ENCODE assay signal across 8 cellular contexts in the genomic region with DNA sequence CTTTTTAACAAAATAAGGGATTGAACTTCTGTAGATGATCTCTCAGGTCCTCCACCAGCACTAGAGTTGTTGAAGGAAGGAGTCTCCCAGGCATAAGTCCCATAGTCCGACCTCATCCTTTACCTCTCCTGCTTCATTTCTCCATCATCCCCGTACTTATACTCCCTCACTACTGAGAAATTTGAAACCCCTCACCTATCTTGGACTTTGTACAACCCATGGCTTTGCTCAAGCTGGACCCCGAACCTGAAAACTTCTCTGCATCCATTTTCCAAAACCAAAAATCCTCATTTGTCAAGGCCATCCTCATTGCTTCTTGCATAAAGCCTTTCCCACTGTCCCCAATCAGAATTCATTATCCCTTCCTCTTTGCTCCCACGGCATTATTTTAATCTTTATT. TPM values are rescaled to one million over a fixed set of nuclear protein-coding genes. Genes with fewer than 3 reads are reported as not detected.
DNase-seq lines count a peak whose midpoint lies in the region; ATAC-seq and TF ChIP-seq lines count a peak whose summit lies in the region.

No MANE protein-coding gene starts in this region.

- H3K79me1 ChIP-seq in neuronal stem cell (ENCODE audit: low read depth, low read length) = no peaks in the 10 kb centered on the region

- no peaks in the 10 kb centered on the region for H3K27me3 ChIP-seq in neuronal stem cell (ENCODE audit: control insufficient read depth in 3 of 3, insufficient read depth in 3 of 3, low read depth in 1 of 3, low read length in 3 of 3)

- no peaks in the 10 kb centered on the region for H3K9me3 ChIP-seq in neuronal stem cell (replicated peaks in 1 of 2; ENCODE audit: control insufficient read depth in 2 of 2, insufficient read depth in 1 of 2, low read depth in 1 of 2, low read length in 2 of 2)

- H4K8ac ChIP-seq in neuronal stem cell (ENCODE audit: low read depth, low read length) = no peak overlapping the region

- peaks cover 0 to 18% of the 10 kb centered on the region in 2 donors for H3K36me3 ChIP-seq in neuronal stem cell (replicated peaks in 1 of 2; ENCODE audit: control insufficient read depth in 2 of 2, insufficient read depth in 2 of 2, low read length in 2 of 2)

- no peak overlapping the region for H3K4ac ChIP-seq in neuronal stem cell (ENCODE audit: low read length)

- H4K91ac ChIP-seq in neuronal stem cell (ENCODE audit: low read depth, low read length, poor library complexity) = no peak overlapping the region

- H3K18ac ChIP-seq in neuronal stem cell (ENCODE audit: low read length) = no peak overlapping the region

- no peak overlapping the region for H2BK5ac ChIP-seq in neuronal stem cell (ENCODE audit: low read length)

- peaks cover 0 to 8% (median 2%) of the 10 kb centered on the region in 3 donors for H3K27me3 Mint-ChIP-seq in CD14-positive monocyte (ENCODE audit: low read depth in 3 of 3)
- H3K27me3 Mint-ChIP-seq in effector memory CD8-positive, alpha-beta T cell = no peaks in the 10 kb centered on the region

- no peak for ATAC-seq in effector memory CD8-positive, alpha-beta T cell (replicated peaks)
- ATAC-seq in activated CD4-positive, CD25-positive, alpha-beta regulatory T cell treated with anti-CD3 and anti-CD28 coated beads, Interleukin-2, amount 50 U/mL, for 24 hours = no peak
- ATAC-seq in HG03280 (IDR thresholded peaks at IDR 0.05; ENCODE audit: unreplicated experiment) = no peak

- H3K9me3 Mint-ChIP-seq in CD14-positive monocyte = no peaks in the 10 kb centered on the region
- H3K9me3 Mint-ChIP-seq in effector memory CD8-positive, alpha-beta T cell = no peaks in the 10 kb centered on the region

- peak overlapping the region; percentile 93 for H3K4me3 Mint-ChIP-seq in CD14-positive monocyte
- peak overlapping the region; percentile 89 to 90 for H3K4me3 Mint-ChIP-seq in effector memory CD8-positive, alpha-beta T cell

- H3K4me2 ChIP-seq in neuronal stem cell (ENCODE audit: insufficient read depth, low read length, poor library complexity, severe bottlenecking) = peak overlapping the region; percentile 93

- no peak overlapping the region for H3K27ac ChIP-seq in neuronal stem cell (replicated peaks; ENCODE audit: low read length)

- no peak overlapping the region for H3K23ac ChIP-seq in neuronal stem cell (ENCODE audit: low read depth, low read length, poor library complexity)

- no peak overlapping the region for H3K9ac ChIP-seq in neuronal stem cell (ENCODE audit: low read depth, low read length, poor library complexity)

- H2AFZ ChIP-seq in neuronal stem cell (ENCODE audit: low read length) = peak overlapping the region; percentile 98

- H3K36me3 Mint-ChIP-seq in CD14-positive monocyte = peaks cover 24 to 29% of the 10 kb centered on the region in 2 donors
- peaks cover 8% of the 10 kb centered on the region for H3K36me3 Mint-ChIP-seq in effector memory CD8-positive, alpha-beta T cell (ENCODE audit: insufficient read depth)

- peaks cover 17% of the 10 kb centered on the region for H3K4me1 Mint-ChIP-seq in CD14-positive monocyte
- H3K4me1 Mint-ChIP-seq in effector memory CD8-positive, alpha-beta T cell (ENCODE audit: low read depth in 2 of 2) = peaks cover 13 to 21% of the 10 kb centered on the region in 2 donors

- WGBS in neuronal stem cell (ENCODE audit: extremely low coverage in 2 of 2, insufficient read length in 2 of 2, insufficient replicate concordance in 1 of 2), 2 donors = no CpG with 5 or more reads among the region's 4 CpGs

- peaks cover 5 to 8% of the 10 kb centered on the region in 2 donors for H3K4me1 ChIP-seq in neuronal stem cell (ENCODE audit: control insufficient read depth in 2 of 2, insufficient read depth in 1 of 2, low read depth in 1 of 2, low read length in 2 of 2)

- H3K14ac ChIP-seq in neuronal stem cell (ENCODE audit: low read length) = no peak overlapping the region

- H3K27ac Mint-ChIP-seq in CD14-positive monocyte = peak overlapping the region in 5 of 7 donors; percentile 87 to 96 (median 92)
- H3K27ac Mint-ChIP-seq in effector memory CD8-positive, alpha-beta T cell = peak overlapping the region; percentile 88 to 93

- no peak for TF ChIP-seq CTCF in CD14-positive monocyte (IDR thresholded peaks at IDR 0.05)

- H2BK120ac ChIP-seq in neuronal stem cell (ENCODE audit: low read depth, low read length) = no peak overlapping the region

- H2BK12ac ChIP-seq in neuronal stem cell (ENCODE audit: low read length) = no peak overlapping the region

- H3K4me3 ChIP-seq in neuronal stem cell (ENCODE audit: low read length in 2 of 2) = peak overlapping the region in 1 of 2 donors; percentile 66

- DNase-seq in CD14-positive monocyte (ENCODE audit: low spot score) (no peak), NCI-H526 treated with DMSO at 0.1 percent for 48 hours (lab: John Stamatoyannopoulos, UW) (peak; percentile 22), neuronal stem cell (ENCODE audit: low spot score) (no peak), kidney tubule cell (ENCODE audit: low spot score) (no peak), posterior cingulate gyrus (no peak)
- no peak for DNase-seq in effector memory CD8-positive, alpha-beta T cell

- H2AK5ac ChIP-seq in neuronal stem cell (ENCODE audit: low read depth, low read length) = no peak overlapping the region

- intact Hi-C loops in CD14-positive monocyte (cut with micrococcal nuclease) = loop anchor here (2.0 to 10.0 kb wide), 5 partner anchors 50 to 334 kb away; a partner anchor contains a TSS
- intact Hi-C loops in posterior cingulate gyrus (cut with DNase I) = loop anchor here (2.0 kb wide), 1 partner anchor 16 kb away; a partner anchor contains a TSS

- H2BK15ac ChIP-seq in neuronal stem cell (ENCODE audit: low read length) = no peak overlapping the region

RNA-seq across cellular contexts. Expression of a gene that starts 0.5 kb away (rescaled TPM):
- polyA plus RNA-seq in CD14-positive monocyte = 10 to 100 TPM; 20.3 to 20.9 TPM
- 13.9 TPM for polyA plus RNA-seq in neuronal stem cell (2013, experiment 1 of 2)
- polyA plus RNA-seq in neuronal stem cell (2013, experiment 2 of 2) = 14.3 TPM

RNA-seq across cellular contexts. Expression of a gene that starts 8.7 kb away (rescaled TPM):
- polyA plus RNA-seq in CD14-positive monocyte = not detected
- 0.06 TPM for polyA plus RNA-seq in neuronal stem cell (2013, experiment 1 of 2)
- polyA plus RNA-seq in neuronal stem cell (2013, experiment 2 of 2) = 0.11 TPM

RNA-seq across cellular contexts. Expression of a gene that starts 15.6 kb away (rescaled TPM):
- polyA plus RNA-seq in CD14-positive monocyte = 10 to 100 TPM; 68.8 to 71.3 TPM
- 15.6 TPM for polyA plus RNA-seq in neuronal stem cell (2013, experiment 1 of 2)
- polyA plus RNA-seq in neuronal stem cell (2013, experiment 2 of 2) = 14.9 TPM

RNA-seq across cellular contexts. Expression of a gene that starts 17.0 kb away (rescaled TPM):
- 10 to 100 TPM; 37.7 to 39.4 TPM for polyA plus RNA-seq in CD14-positive monocyte
- polyA plus RNA-seq in neuronal stem cell (2013, experiment 1 of 2) = 37.4 TPM
- 36.9 TPM for polyA plus RNA-seq in neuronal stem cell (2013, experiment 2 of 2)

RNA-seq across cellular contexts. Expression of a gene that starts 45.5 kb away (rescaled TPM):
- polyA plus RNA-seq in CD14-positive monocyte = 10 to 100 TPM; 45.7 to 53.2 TPM
- 18.8 TPM for polyA plus RNA-seq in neuronal stem cell (2013, experiment 1 of 2)
- 17.5 TPM for polyA plus RNA-seq in neuronal stem cell (2013, experiment 2 of 2)
